Comparison of ENCODE assay signal across 9 cellular contexts in the genomic region with DNA sequence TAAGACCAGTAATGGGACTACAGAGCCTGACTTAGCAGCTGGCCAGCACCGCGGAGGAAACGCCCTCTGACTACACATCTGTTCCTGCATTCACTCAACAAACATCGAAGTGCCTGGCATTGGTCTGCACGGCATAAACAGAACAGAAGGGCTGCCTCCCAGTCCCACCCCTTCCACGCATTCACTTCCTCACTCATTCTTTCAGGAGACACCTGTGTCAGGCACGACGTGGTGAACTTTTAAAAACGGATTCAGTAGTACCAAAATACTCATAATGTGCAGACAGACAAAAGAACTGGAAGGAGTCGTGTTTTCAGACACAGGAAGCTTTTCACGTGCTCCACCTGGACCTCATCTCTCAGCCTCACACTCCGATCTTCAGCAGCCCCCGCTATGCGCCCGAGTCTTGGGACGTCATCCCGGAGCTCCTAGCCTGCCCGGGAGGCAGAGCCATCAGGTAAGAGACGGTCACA.
DNase-seq lines count a peak whose midpoint lies in the region; ATAC-seq, FAIRE-seq and TF ChIP-seq lines count a peak whose summit lies in the region.
"Had no signal": no experiment of that assay in that cellular context is flagged by ENCODE, and none has a peak within 500 bp of the region (broad histone marks: within the 10 kb centered on the region; RNA-seq: fewer than 3 reads in every experiment).

No MANE protein-coding gene starts in this region.

- no peaks in the 10 kb centered on the region for H3K36me3 ChIP-seq in kidney (ENCODE audit: control insufficient read depth in 1 of 2, insufficient read depth in 2 of 2, low read length in 2 of 2)
- no peaks in the 10 kb centered on the region for H3K36me3 ChIP-seq in SK-N-SH (replicated peaks in 1 of 2; ENCODE audit: control insufficient read depth in 1 of 2, insufficient read depth in 2 of 2, low read length in 1 of 2)

- FAIRE-seq in kidney (lab: Jason Lieb, UNC), result no peak

- no peak for TF ChIP-seq CTCF in choroid plexus epithelial cell (conservative IDR thresholded peaks at IDR 0.05; ENCODE audit: low read depth, low read length)
- TF ChIP-seq CTCF in kidney (IDR thresholded peaks at IDR 0.05; ENCODE audit: borderline replicate concordance, extremely low read depth, insufficient read depth), result no peak
- TF ChIP-seq CTCF in SK-N-SH (IDR thresholded peaks at IDR 0.05), result no peak

- intact Hi-C loops in kidney (cut with DNase I), result no loop called here

- H3K9me3 ChIP-seq in kidney (ENCODE audit: control insufficient read depth in 1 of 2, low read length in 2 of 2) (no peaks in the 10 kb centered on the region), SK-N-SH (no peaks in the 10 kb centered on the region)

- peaks cover 4% of the 10 kb centered on the region for H3F3A ChIP-seq in SK-N-SH (replicated peaks; ENCODE audit: insufficient read depth)

- no peaks in the 10 kb centered on the region for H4K20me1 ChIP-seq in SK-N-SH (ENCODE audit: insufficient read depth)

- H3K27me3 ChIP-seq in SK-N-SH (ENCODE audit: insufficient read depth), result no peaks in the 10 kb centered on the region

- POLR2A ChIA-PET in SK-N-SH (lab: Yijun Ruan, JAX), result no interaction called here

- H3K4me2 ChIP-seq in SK-N-SH, result no peak overlapping the region

- H3K4me3 ChIP-seq in choroid plexus epithelial cell (ENCODE audit: low read depth, low read length) (no peak overlapping the region), kidney (ENCODE audit: low read length in 2 of 2) (no peak overlapping the region), SK-N-SH (ENCODE audit: low read depth in 2 of 2, low read length in 1 of 2) (no peak overlapping the region)

- H3K9ac ChIP-seq in kidney (ENCODE audit: low read length in 2 of 2) (no peak overlapping the region), SK-N-SH (no peak overlapping the region)

- peak; percentile 26 for DNase-seq in EL
- peak; percentile 75 for DNase-seq in choroid plexus epithelial cell (ENCODE audit: low read depth)
- peak; percentile 84 for DNase-seq in pulmonary artery endothelial cell (ENCODE audit: low read depth, low spot score)
- DNase-seq in kidney, result no peak
- DNase-seq in amniotic stem cell (lab: John Stamatoyannopoulos, UW), result no peak
- DNase-seq in SK-N-SH, result no peak

- H2AFZ ChIP-seq in SK-N-SH (ENCODE audit: low read depth), result no peak overlapping the region

- TF ChIP-seq RAD21 in SK-N-SH (IDR thresholded peaks at IDR 0.05; ENCODE audit: low read length), result no peak

- no peaks in the 10 kb centered on the region; the same call in 1 of the 2 replicates for H3K79me2 ChIP-seq in SK-N-SH (ENCODE audit: insufficient read depth)

- 96% methylated on average over 19 of the region's 19 CpGs for WGBS in SK-N-SH (ENCODE audit: low lambda C conversion rate)

- ATAC-seq in GM19463 (IDR thresholded peaks at IDR 0.05; ENCODE audit: unreplicated experiment) (peak; percentile 86), HG03520 (IDR thresholded peaks at IDR 0.05; ENCODE audit: unreplicated experiment) (peak; percentile 82)

- TF ChIP-seq EP300 in SK-N-SH (IDR thresholded peaks at IDR 0.05; ENCODE audit: borderline replicate concordance in 1 of 2, low read depth in 1 of 2, low read length in 1 of 2), result no peak

- H3K27ac ChIP-seq in kidney (ENCODE audit: low read depth in 2 of 2, low read length in 2 of 2) (no peak overlapping the region), SK-N-SH (ENCODE audit: low read depth in 2 of 2, low read length in 1 of 2) (no peak overlapping the region)
- H3K27ac ChIP-seq: epithelial cell of prostate had no signal

- CTCF ChIA-PET in SK-N-SH (lab: Yijun Ruan, JAX), result interaction anchor here (1.1 to 2.1 kb wide), 3 partner anchors 14 to 465 kb away, joined by 3 to 6 read pairs (median 5); no protein-coding TSS in a partner anchor

- peaks cover 0 to 10% of the 10 kb centered on the region in 2 donors for H3K4me1 ChIP-seq in kidney (ENCODE audit: control insufficient read depth in 1 of 2, insufficient read depth in 1 of 2, low read depth in 1 of 2, low read length in 2 of 2)
- peaks cover 25 to 42% of the 10 kb centered on the region in 2 experiments; a peak in 3 of 4 replicates for H3K4me1 ChIP-seq in SK-N-SH (ENCODE audit: control insufficient read depth in 1 of 2, insufficient read depth in 2 of 2, low read depth in 1 of 2, low read length in 1 of 2)

- H3K9me2 ChIP-seq in SK-N-SH, result no peaks in the 10 kb centered on the region

TF ChIP-seq in SK-N-SH, 30 proteins besides CTCF, POLR2A, EP300 and RAD21:
- TF ChIP-seq POLR2AphosphoS5 (IDR thresholded peaks at IDR 0.05; ENCODE audit: low read depth, low read length), result no peak
- no peak for TF ChIP-seq RXRA (IDR thresholded peaks at IDR 0.05; ENCODE audit: borderline replicate concordance, low read depth)
- no peak for TF ChIP-seq TEAD4 (IDR thresholded peaks at IDR 0.05; ENCODE audit: borderline replicate concordance, insufficient read depth)
- no peak for TF ChIP-seq REST (IDR thresholded peaks at IDR 0.05; ENCODE audit: low read depth, low read length)
- no peak for TF ChIP-seq PBX3 (IDR thresholded peaks at IDR 0.05)
- no peak for TF ChIP-seq ELF1 (IDR thresholded peaks at IDR 0.05)
- no peak for TF ChIP-seq CHD2 (IDR thresholded peaks at IDR 0.05; ENCODE audit: low read length, partially characterized antibody)
- no peak for TF ChIP-seq JUND (IDR thresholded peaks at IDR 0.05)
- TF ChIP-seq, protein P1, sequence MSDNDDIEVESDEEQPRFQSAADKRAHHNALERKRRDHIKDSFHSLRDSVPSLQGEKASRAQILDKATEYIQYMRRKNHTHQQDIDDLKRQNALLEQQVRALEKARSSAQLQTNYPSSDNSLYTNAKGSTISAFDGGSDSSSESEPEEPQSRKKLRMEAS (IDR thresholded peaks at IDR 0.05; ENCODE audit: low read depth), result no peak
- TF ChIP-seq, protein P2, sequence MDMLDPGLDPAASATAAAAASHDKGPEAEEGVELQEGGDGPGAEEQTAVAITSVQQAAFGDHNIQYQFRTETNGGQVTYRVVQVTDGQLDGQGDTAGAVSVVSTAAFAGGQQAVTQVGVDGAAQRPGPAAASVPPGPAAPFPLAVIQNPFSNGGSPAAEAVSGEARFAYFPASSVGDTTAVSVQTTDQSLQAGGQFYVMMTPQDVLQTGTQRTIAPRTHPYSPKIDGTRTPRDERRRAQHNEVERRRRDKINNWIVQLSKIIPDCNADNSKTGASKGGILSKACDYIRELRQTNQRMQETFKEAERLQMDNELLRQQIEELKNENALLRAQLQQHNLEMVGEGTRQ (IDR thresholded peaks at IDR 0.05; ENCODE audit: borderline replicate concordance, low read depth, low read length), result no peak
- TF ChIP-seq RCOR1 (IDR thresholded peaks at IDR 0.05; ENCODE audit: low read length), result no peak
- TF ChIP-seq NFIC (IDR thresholded peaks at IDR 0.05; ENCODE audit: borderline replicate concordance), result no peak
- TF ChIP-seq SIN3A (IDR thresholded peaks at IDR 0.05; ENCODE audit: borderline replicate concordance, low read depth, low read length), result no peak
- TF ChIP-seq TAF1 (IDR thresholded peaks at IDR 0.05; ENCODE audit: borderline replicate concordance, low read depth, low read length), result no peak
- no peak for TF ChIP-seq FOSL2 (IDR thresholded peaks at IDR 0.05; ENCODE audit: borderline replicate concordance, low read depth)

Comparison
In these comparisons a context has a peak if more than half of its experiments do, and no peak if none do; other contexts are left out.
1. DNase-seq: peak in EL (single experiment), choroid plexus epithelial cell (single experiment) and pulmonary artery endothelial cell (single experiment); none in kidney (single experiment), amniotic stem cell (single experiment) and SK-N-SH (single experiment).